ENCODE assay signal across 20 cellular contexts in the genomic region with DNA sequence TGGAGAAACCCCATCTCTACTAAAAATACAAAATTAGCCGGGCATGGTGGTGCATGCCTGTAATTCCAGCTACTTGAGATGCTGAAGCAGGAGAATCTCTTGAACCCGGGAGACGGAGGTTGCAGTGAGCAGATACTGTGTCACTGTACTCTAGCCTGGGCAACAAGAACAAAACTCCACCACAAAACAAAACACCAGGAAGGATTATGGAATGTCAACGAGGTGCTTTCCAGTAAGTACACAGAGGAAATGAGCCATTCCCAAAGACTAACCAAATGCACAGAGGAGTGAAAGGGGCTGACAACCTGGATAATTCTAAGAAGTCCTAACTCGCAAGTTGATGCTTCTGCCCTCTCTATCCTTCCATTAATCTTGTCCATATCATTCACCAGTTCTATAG.
DNase-seq lines count a peak whose midpoint lies in the region; ATAC-seq, FAIRE-seq and TF ChIP-seq lines count a peak whose summit lies in the region.
"Had no signal": no experiment of that assay in that cellular context is flagged by ENCODE, and none has a peak within 500 bp of the region (broad histone marks: within the 10 kb centered on the region; RNA-seq: fewer than 3 reads in every experiment).

No MANE protein-coding gene starts in this region.

- H3K9me3 ChIP-seq in HepG2 (ENCODE audit: low read length) (no peaks in the 10 kb centered on the region), right lobe of liver (no peaks in the 10 kb centered on the region), MM.1S (replicated peaks; ENCODE audit: insufficient read depth, low read length) (no peaks in the 10 kb centered on the region)

- H3K4me2 ChIP-seq in HepG2 (ENCODE audit: low read depth, low read length), result peak overlapping the region; percentile 34
- H3K4me2 ChIP-seq in MM.1S (ENCODE audit: low read depth, low read length), result no peak overlapping the region

- ATAC-seq in HepG2, result peak; percentile 12; the same call in 1 of the 3 replicates
- no peak for ATAC-seq in right lobe of liver
- ATAC-seq: natural killer cell; Panc1; stimulated activated naive CD8-positive, alpha-beta T cell treated with anti-CD3 and anti-CD28 coated beads, Interleukin-15, amount 100 ng/mL, for 72 hours had no signal

- DNase-seq in HepG2 (ENCODE audit: low spot score), result peak; percentile 45
- DNase-seq in right lobe of liver, result no peak
- peak; percentile 41 for DNase-seq in astrocyte of the hippocampus (ENCODE audit: low read depth, low spot score)
- peak; percentile 25 for DNase-seq in iris pigment epithelial cell (ENCODE audit: low read depth)
- DNase-seq in MM.1S, result no peak
- DNase-seq in NCI-H2171 (lab: John Stamatoyannopoulos, UW), result no peak
- DNase-seq in A172 (ENCODE audit: low spot score), result no peak
- DNase-seq in NCI-H82 (lab: John Stamatoyannopoulos, UW), result no peak
- DNase-seq: activated CD4-positive, alpha-beta T cell treated with anti-CD3 and anti-CD28 coated beads, Interleukin-2, amount 10 ng/mL, durations not matched to agents 7 days and 5 days; activated naive CD4-positive, alpha-beta T cell treated with anti-CD3 and anti-CD28 coated beads, Interleukin-2, amount 50 U/mL, for 16 hours; CD8-positive, alpha-beta memory T cell; effector memory CD4-positive, alpha-beta T cell; GDM1; GOT3; natural killer cell; NCI-H1694 treated with DMSO at 0.1 percent for 48 hours; NCI-H524; stimulated activated naive CD8-positive, alpha-beta T cell treated with anti-CD3 and anti-CD28 coated beads, Interleukin-15, amount 100 ng/mL, for 72 hours had no signal

- TF ChIP-seq RAD21 in HepG2 (CRISPR knock-in tag; IDR thresholded peaks at IDR 0.05), result no peak

- 74% methylated on average over 5 of the region's 5 CpGs for WGBS in HepG2 (ENCODE audit: low lambda C conversion rate)
- 74% methylated on average over 5 of the region's 5 CpGs for WGBS in right lobe of liver (ENCODE audit: insufficient coverage, low coverage, low lambda C conversion rate, missing lambda C conversion rate)

- no peak for TF ChIP-seq POLR2A in HepG2 (IDR thresholded peaks at IDR 0.05; ENCODE audit: insufficient read depth in 1 of 2, low read depth in 2 of 2, low read length in 2 of 2)
- no peak for TF ChIP-seq POLR2A in right lobe of liver (IDR thresholded peaks at IDR 0.05)

- CTCF ChIA-PET in HepG2 (lab: Yijun Ruan, JAX; ENCODE audit: low intra/inter-chr PET ratio, low total read pairs), result no interaction called here

- FAIRE-seq in HepG2 (lab: Jason Lieb, UNC), result no peak
- FAIRE-seq: GM12892 had no signal

- no peak overlapping the region for H3K4me3 ChIP-seq in HepG2 (replicated peaks in 1 of 3; ENCODE audit: insufficient read depth in 1 of 3, low read depth in 2 of 3, low read length in 3 of 3)
- no peak overlapping the region for H3K4me3 ChIP-seq in right lobe of liver
- H3K4me3 ChIP-seq in MM.1S (ENCODE audit: low read length), result no peak overlapping the region

- H2AFZ ChIP-seq in HepG2 (ENCODE audit: low read length), result no peak overlapping the region
- H2AFZ ChIP-seq in MM.1S (ENCODE audit: low read length), result no peak overlapping the region

- H3K27ac ChIP-seq in HepG2 (ENCODE audit: extremely low read length, insufficient read depth, low read length) (peak overlapping the region; percentile 14), right lobe of liver (no peak overlapping the region), MM.1S (ENCODE audit: low read length) (no peak overlapping the region)

- in situ Hi-C loops in HepG2 (cut with HindIII; ENCODE audit: extremely low pct_ligation_motif_present, low pct_unique_long_range_greater_than_20kb), result no loop called here

- TF ChIP-seq EP300 in HepG2 (IDR thresholded peaks at IDR 0.05; ENCODE audit: low read depth in 2 of 2, low read length in 2 of 2) (0 out of 4 replicates have a peak, but pooled peaks of 1 of the 2 experiments have one; percentile 21), HepG2 (CRISPR knock-in tag; IDR thresholded peaks at IDR 0.05; ENCODE audit: borderline replicate concordance) (no peak)

- H3K27me3 ChIP-seq in HepG2 (ENCODE audit: control insufficient read depth in 1 of 2, insufficient read depth in 2 of 2, low read length in 2 of 2) (no peaks in the 10 kb centered on the region; a peak in 1 of 5 replicates), right lobe of liver (no peaks in the 10 kb centered on the region), MM.1S (replicated peaks; ENCODE audit: insufficient read depth, low read length) (no peaks in the 10 kb centered on the region)

- H3K9me2 ChIP-seq in MM.1S (replicated peaks; ENCODE audit: insufficient read depth, low read length), result no peaks in the 10 kb centered on the region

- no peak for TF ChIP-seq CTCF in HepG2 (CRISPR knock-in tag; IDR thresholded peaks at IDR 0.05)
- TF ChIP-seq CTCF in right lobe of liver (IDR thresholded peaks at IDR 0.05), result no peak
- no peak for TF ChIP-seq CTCF in MM.1S (IDR thresholded peaks at IDR 0.05; ENCODE audit: low read length)

- H3K4me1 ChIP-seq in HepG2 (ENCODE audit: insufficient read depth, low read length), result peaks cover 67% of the 10 kb centered on the region
- H3K4me1 ChIP-seq in right lobe of liver, result no peaks in the 10 kb centered on the region
- H3K4me1 ChIP-seq in MM.1S (ENCODE audit: low read length), result no peaks in the 10 kb centered on the region

- H4K20me1 ChIP-seq in HepG2 (ENCODE audit: insufficient read depth, low read length) (no peaks in the 10 kb centered on the region), MM.1S (ENCODE audit: insufficient read depth, low read length) (no peaks in the 10 kb centered on the region)

- H3K79me2 ChIP-seq in HepG2 (ENCODE audit: insufficient read depth, low read length) (no peaks in the 10 kb centered on the region), MM.1S (ENCODE audit: low read length) (no peaks in the 10 kb centered on the region)

- POLR2A ChIA-PET in HepG2 (lab: Yijun Ruan, JAX), result interaction anchor here (1.1 kb wide), 1 partner anchor 15 kb away, joined by 3 read pairs; no protein-coding TSS in a partner anchor

- H3K36me3 ChIP-seq in HepG2 (replicated peaks in 1 of 2; ENCODE audit: control insufficient read depth in 1 of 2, insufficient read depth in 2 of 2, low read length in 2 of 2) (no peaks in the 10 kb centered on the region), right lobe of liver (no peaks in the 10 kb centered on the region), MM.1S (replicated peaks; ENCODE audit: insufficient read depth, low read length) (no peaks in the 10 kb centered on the region)

- no TSS peak for BruUV-seq in HepG2 (replicated peaks; lab: Mats Ljungman, UMichigan)

- intact Hi-C loops in HepG2 (cut with micrococcal nuclease; ENCODE audit: unreplicated experiment) (no loop called here), right lobe of liver (cut with DNase I) (no loop called here)

- H3K9ac ChIP-seq in HepG2 (ENCODE audit: insufficient read depth, low read depth, low read length), result no peak overlapping the region
- H3K9ac ChIP-seq in MM.1S (ENCODE audit: low read length), result no peak overlapping the region

- no peaks in the 10 kb centered on the region for H3F3A ChIP-seq in MM.1S (ENCODE audit: insufficient read depth, low read length)

TF ChIP-seq in HepG2, 621 proteins besides CTCF, POLR2A, EP300 and RAD21 (continues in another document):
- no peak for TF ChIP-seq DNMT3B (CRISPR knock-in tag; conservative IDR thresholded peaks at IDR 0.05)
- TF ChIP-seq ZNF460 (CRISPR knock-in tag; IDR thresholded peaks at IDR 0.05; ENCODE audit: borderline replicate concordance), result no peak
- TF ChIP-seq ZNF251 (CRISPR knock-in tag; IDR thresholded peaks at IDR 0.05), result no peak
- TF ChIP-seq, protein P1, sequence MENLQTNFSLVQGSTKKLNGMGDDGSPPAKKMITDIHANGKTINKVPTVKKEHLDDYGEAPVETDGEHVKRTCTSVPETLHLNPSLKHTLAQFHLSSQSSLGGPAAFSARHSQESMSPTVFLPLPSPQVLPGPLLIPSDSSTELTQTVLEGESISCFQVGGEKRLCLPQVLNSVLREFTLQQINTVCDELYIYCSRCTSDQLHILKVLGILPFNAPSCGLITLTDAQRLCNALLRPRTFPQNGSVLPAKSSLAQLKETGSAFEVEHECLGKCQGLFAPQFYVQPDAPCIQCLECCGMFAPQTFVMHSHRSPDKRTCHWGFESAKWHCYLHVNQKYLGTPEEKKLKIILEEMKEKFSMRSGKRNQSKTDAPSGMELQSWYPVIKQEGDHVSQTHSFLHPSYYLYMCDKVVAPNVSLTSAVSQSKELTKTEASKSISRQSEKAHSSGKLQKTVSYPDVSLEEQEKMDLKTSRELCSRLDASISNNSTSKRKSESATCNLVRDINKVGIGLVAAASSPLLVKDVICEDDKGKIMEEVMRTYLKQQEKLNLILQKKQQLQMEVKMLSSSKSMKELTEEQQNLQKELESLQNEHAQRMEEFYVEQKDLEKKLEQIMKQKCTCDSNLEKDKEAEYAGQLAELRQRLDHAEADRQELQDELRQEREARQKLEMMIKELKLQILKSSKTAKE (CRISPR knock-in tag; IDR thresholded peaks at IDR 0.05; ENCODE audit: borderline replicate concordance), result no peak
- peak; percentile 33; the same call in 1 of the 2 replicates for TF ChIP-seq SOX5 (CRISPR knock-in tag; IDR thresholded peaks at IDR 0.05; ENCODE audit: borderline replicate concordance)
- TF ChIP-seq, protein P2, sequence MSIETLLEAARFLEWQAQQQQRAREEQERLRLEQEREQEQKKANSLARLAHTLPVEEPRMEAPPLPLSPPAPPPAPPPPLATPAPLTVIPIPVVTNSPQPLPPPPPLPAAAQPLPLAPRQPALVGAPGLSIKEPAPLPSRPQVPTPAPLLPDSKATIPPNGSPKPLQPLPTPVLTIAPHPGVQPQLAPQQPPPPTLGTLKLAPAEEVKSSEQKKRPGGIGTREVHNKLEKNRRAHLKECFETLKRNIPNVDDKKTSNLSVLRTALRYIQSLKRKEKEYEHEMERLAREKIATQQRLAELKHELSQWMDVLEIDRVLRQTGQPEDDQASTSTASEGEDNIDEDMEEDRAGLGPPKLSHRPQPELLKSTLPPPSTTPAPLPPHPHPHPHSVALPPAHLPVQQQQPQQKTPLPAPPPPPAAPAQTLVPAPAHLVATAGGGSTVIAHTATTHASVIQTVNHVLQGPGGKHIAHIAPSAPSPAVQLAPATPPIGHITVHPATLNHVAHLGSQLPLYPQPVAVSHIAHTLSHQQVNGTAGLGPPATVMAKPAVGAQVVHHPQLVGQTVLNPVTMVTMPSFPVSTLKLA (IDR thresholded peaks at IDR 0.05), result no peak
- no peak for TF ChIP-seq FOSL2 (CRISPR knock-in tag; IDR thresholded peaks at IDR 0.05)
- TF ChIP-seq FOXA3 (CRISPR knock-in tag; IDR thresholded peaks at IDR 0.05), result peak; percentile 44; the same call in 1 of the 2 replicates
- no peak for TF ChIP-seq POLR2AphosphoS2 (IDR thresholded peaks at IDR 0.05; ENCODE audit: low read depth, low read length)
- no peak for TF ChIP-seq ZFY (CRISPR knock-in tag; IDR thresholded peaks at IDR 0.05)

Comparison
In these comparisons a context has a peak if more than half of its experiments do, and no peak if none do; other contexts are left out.
1. DNase-seq: peak in HepG2 (single experiment), astrocyte of the hippocampus (single experiment) and iris pigment epithelial cell (single experiment); none in right lobe of liver (0 of 3), MM.1S (single experiment), NCI-H2171 (single experiment), A172 (single experiment) and NCI-H82 (single experiment).